In genomic region chr11:55172734-55173415, GRCh38 we compare ENCODE assay signal across 1 cellular context.
TF ChIP-seq lines count a peak whose summit lies in the region.

No MANE protein-coding gene starts in this region.

TF ChIP-seq in GM23338, 12 proteins besides CTCF, POLR2A, EP300 and RAD21 (continued from another document):
- TF ChIP-seq, protein P1, sequence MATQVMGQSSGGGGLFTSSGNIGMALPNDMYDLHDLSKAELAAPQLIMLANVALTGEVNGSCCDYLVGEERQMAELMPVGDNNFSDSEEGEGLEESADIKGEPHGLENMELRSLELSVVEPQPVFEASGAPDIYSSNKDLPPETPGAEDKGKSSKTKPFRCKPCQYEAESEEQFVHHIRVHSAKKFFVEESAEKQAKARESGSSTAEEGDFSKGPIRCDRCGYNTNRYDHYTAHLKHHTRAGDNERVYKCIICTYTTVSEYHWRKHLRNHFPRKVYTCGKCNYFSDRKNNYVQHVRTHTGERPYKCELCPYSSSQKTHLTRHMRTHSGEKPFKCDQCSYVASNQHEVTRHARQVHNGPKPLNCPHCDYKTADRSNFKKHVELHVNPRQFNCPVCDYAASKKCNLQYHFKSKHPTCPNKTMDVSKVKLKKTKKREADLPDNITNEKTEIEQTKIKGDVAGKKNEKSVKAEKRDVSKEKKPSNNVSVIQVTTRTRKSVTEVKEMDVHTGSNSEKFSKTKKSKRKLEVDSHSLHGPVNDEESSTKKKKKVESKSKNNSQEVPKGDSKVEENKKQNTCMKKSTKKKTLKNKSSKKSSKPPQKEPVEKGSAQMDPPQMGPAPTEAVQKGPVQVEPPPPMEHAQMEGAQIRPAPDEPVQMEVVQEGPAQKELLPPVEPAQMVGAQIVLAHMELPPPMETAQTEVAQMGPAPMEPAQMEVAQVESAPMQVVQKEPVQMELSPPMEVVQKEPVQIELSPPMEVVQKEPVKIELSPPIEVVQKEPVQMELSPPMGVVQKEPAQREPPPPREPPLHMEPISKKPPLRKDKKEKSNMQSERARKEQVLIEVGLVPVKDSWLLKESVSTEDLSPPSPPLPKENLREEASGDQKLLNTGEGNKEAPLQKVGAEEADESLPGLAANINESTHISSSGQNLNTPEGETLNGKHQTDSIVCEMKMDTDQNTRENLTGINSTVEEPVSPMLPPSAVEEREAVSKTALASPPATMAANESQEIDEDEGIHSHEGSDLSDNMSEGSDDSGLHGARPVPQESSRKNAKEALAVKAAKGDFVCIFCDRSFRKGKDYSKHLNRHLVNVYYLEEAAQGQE (IDR thresholded peaks at IDR 0.05; ENCODE audit: unreplicated experiment), result no peak
- TF ChIP-seq JUNB (IDR thresholded peaks at IDR 0.05; ENCODE audit: unreplicated experiment), result no peak
